Comparison of ENCODE assay signal across 14 cellular contexts in the genomic region with DNA sequence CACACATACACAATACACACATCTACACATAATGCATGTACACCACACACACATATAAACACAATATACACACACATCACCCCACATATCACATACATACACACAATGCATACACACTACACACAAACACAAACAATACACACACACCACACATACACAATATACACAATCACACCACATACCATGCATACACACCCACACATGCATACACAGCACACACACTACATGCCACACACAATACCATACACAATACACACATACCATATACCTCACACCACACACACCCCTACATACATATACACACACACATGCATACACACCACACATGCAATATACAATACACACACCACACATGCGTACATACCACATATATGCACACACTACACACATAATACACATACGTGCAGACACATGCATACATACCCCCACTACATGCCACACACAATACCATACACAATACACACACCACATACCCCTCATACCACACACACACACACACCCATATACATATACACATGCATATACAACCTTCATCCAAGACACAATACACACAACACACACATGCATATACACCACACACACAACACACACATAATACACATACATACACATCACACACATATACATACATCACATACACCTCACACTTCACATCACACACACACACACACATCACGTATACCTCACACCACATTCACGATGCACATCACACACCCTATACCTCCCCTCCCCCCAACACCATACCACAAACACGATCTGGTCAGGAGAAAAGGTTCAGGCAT. TPM values are rescaled to one million over a fixed set of nuclear protein-coding genes. Genes with fewer than 3 reads are reported as not detected.
A peak's percentile ranks its signal among the peaks of the same experiment; 100 is the strongest.
DNase-seq lines count a peak whose midpoint lies in the region; FAIRE-seq and TF ChIP-seq lines count a peak whose summit lies in the region.
"Had no signal": no experiment of that assay in that cellular context is flagged by ENCODE, and none has a peak within 500 bp of the region (broad histone marks: within the 10 kb centered on the region; RNA-seq: fewer than 3 reads in every experiment).

No MANE protein-coding gene starts in this region.

- H3K9me3 ChIP-seq in HEK293 (ENCODE audit: control insufficient read depth, insufficient read depth, low read depth, low read length) = no peaks in the 10 kb centered on the region
- H3K9me3 ChIP-seq in H1 (ENCODE audit: insufficient read depth in 2 of 2, low read depth in 1 of 2, low read length in 1 of 2) = peaks cover 0 to 6% of the 10 kb centered on the region in 2 experiments; a peak in 1 of 4 replicates
- peaks cover 2% of the 10 kb centered on the region for H3K9me3 ChIP-seq in trophoblast cell (ENCODE audit: insufficient read depth, low read depth, low read length)
- H3K9me3 ChIP-seq in prostate gland = no peaks in the 10 kb centered on the region

- H3K4me2 ChIP-seq in H1 (ENCODE audit: insufficient read depth in 1 of 2, low read depth in 2 of 2, low read length in 2 of 2) (no peak overlapping the region), trophoblast cell (ENCODE audit: low read length) (no peak overlapping the region)

- H3K36me3 ChIP-seq in HEK293 (ENCODE audit: control insufficient read depth in 2 of 2, insufficient read depth in 1 of 2, low read length in 2 of 2) (no peaks in the 10 kb centered on the region), H1 (ENCODE audit: control insufficient read depth in 2 of 4, insufficient read depth in 4 of 4, low read length in 3 of 4) (no peaks in the 10 kb centered on the region; a peak in 1 of 8 replicates), trophoblast cell (ENCODE audit: control insufficient read depth in 1 of 2, insufficient read depth in 2 of 2, low read length in 2 of 2) (no peaks in the 10 kb centered on the region), prostate gland (no peaks in the 10 kb centered on the region)

- H2BK20ac ChIP-seq in H1 (ENCODE audit: low read length) = no peak overlapping the region

- H3K4ac ChIP-seq in H1 (replicated peaks; ENCODE audit: insufficient read length, low read depth, low read length) (no peak overlapping the region), trophoblast cell (ENCODE audit: low read depth, low read length) (no peak overlapping the region)

- H3K14ac ChIP-seq in H1 (ENCODE audit: insufficient read length) (no peak overlapping the region), trophoblast cell (ENCODE audit: low read length) (no peak overlapping the region)

- no peak overlapping the region for H2BK120ac ChIP-seq in H1 (replicated peaks; ENCODE audit: low read depth, low read length)
- H2BK120ac ChIP-seq in trophoblast cell (ENCODE audit: insufficient read depth, low read length, poor library complexity) = no peak overlapping the region

- no peak overlapping the region for H4K5ac ChIP-seq in H1 (ENCODE audit: insufficient read length, low read depth, low read length)

- no peak overlapping the region for H4K8ac ChIP-seq in H1 (ENCODE audit: extremely low read depth, insufficient read depth, low read length)
- no peak overlapping the region for H4K8ac ChIP-seq in trophoblast cell (ENCODE audit: low read depth, low read length)

- no peak for TF ChIP-seq EP300 in H1 (IDR thresholded peaks at IDR 0.05; ENCODE audit: borderline replicate concordance in 1 of 2, low read depth in 2 of 2, low read length in 2 of 2)

- no peak overlapping the region for H2BK12ac ChIP-seq in H1 (ENCODE audit: low read depth, low read length)
- no peak overlapping the region for H2BK12ac ChIP-seq in trophoblast cell (ENCODE audit: low read length)

- H3K27me3 ChIP-seq in H1 (replicated peaks in 1 of 4; ENCODE audit: control insufficient read depth in 3 of 4, extremely low read depth in 1 of 4, insufficient read depth in 3 of 4, low read length in 3 of 4) (no peaks in the 10 kb centered on the region), trophoblast cell (ENCODE audit: insufficient read depth, low read length) (no peaks in the 10 kb centered on the region), prostate gland (replicated peaks; ENCODE audit: insufficient read depth) (no peaks in the 10 kb centered on the region)

- H2BK5ac ChIP-seq in H1 (ENCODE audit: low read depth, low read length) (no peak overlapping the region), trophoblast cell (ENCODE audit: low read depth, low read length, poor library complexity) (no peak overlapping the region)

- no peak overlapping the region for H4K12ac ChIP-seq in trophoblast cell (ENCODE audit: low read depth, low read length)

- no peak overlapping the region for H3K27ac ChIP-seq in HEK293 (ENCODE audit: extremely low read depth, low read depth, low read length)
- no peak overlapping the region for H3K27ac ChIP-seq in H1 (ENCODE audit: low read depth, low read length)
- no peak overlapping the region for H3K27ac ChIP-seq in trophoblast cell (ENCODE audit: low read depth, low read length)
- H3K27ac ChIP-seq in prostate gland = no peak overlapping the region

- no peaks in the 10 kb centered on the region for H3K79me2 ChIP-seq in H1 (ENCODE audit: control insufficient read depth in 1 of 2, insufficient read depth in 2 of 2, low read length in 2 of 2)
- no peaks in the 10 kb centered on the region for H3K79me2 ChIP-seq in trophoblast cell (ENCODE audit: control insufficient read depth, insufficient read depth, low read length, poor library complexity)

- H3K9ac ChIP-seq in H1 (replicated peaks in 1 of 4; ENCODE audit: extremely low read depth in 1 of 4, low read depth in 3 of 4, low read length in 3 of 4) = no peak overlapping the region
- H3K9ac ChIP-seq in trophoblast cell (ENCODE audit: low read length) = no peak overlapping the region

- WGBS in H1 (ENCODE audit: extremely low coverage in 1 of 2, insufficient coverage in 1 of 2, insufficient read length in 1 of 2, insufficient replicate concordance in 2 of 2, low coverage in 1 of 2, low lambda C conversion rate in 2 of 2, missing lambda C conversion rate in 1 of 2), 2 experiments = 88 to 100% methylated on average over 2 to 5 of the region's 5 CpGs
- WGBS in trophoblast cell (ENCODE audit: extremely low coverage, insufficient coverage, insufficient read length) = 100% methylated on average over 3 of the region's 5 CpGs
- 92% methylated on average over 5 of the region's 5 CpGs for WGBS in prostate gland

- no peak overlapping the region for H3K23ac ChIP-seq in H1 (ENCODE audit: insufficient read length)
- H3K23ac ChIP-seq in trophoblast cell (ENCODE audit: low read length) = peak overlapping the region; percentile 54

- H2AFZ ChIP-seq in H1 (ENCODE audit: low read length) = no peak overlapping the region
- no peak overlapping the region for H2AFZ ChIP-seq in trophoblast cell (ENCODE audit: insufficient read depth, low read length, poor library complexity)

- no peak overlapping the region for H2AK5ac ChIP-seq in H1 (ENCODE audit: low read depth, low read length)
- no peak overlapping the region for H2AK5ac ChIP-seq in trophoblast cell (ENCODE audit: low read length)

- H3K56ac ChIP-seq in H1 (replicated peaks; ENCODE audit: insufficient read length, low read depth, low read length) = peak overlapping the region; percentile 77

- H4K91ac ChIP-seq in H1 (replicated peaks; ENCODE audit: insufficient read length, low read length) = no peak overlapping the region
- no peak overlapping the region for H4K91ac ChIP-seq in trophoblast cell (ENCODE audit: low read depth, low read length)

- H3K79me1 ChIP-seq in H1 (ENCODE audit: low read depth, low read length) (peaks cover 5% of the 10 kb centered on the region; the same call in 1 of the 2 replicates), trophoblast cell (ENCODE audit: low read length) (no peaks in the 10 kb centered on the region)

- POLR2A ChIA-PET in HEK293 (lab: Yijun Ruan, JAX) = no interaction called here
- POLR2A ChIA-PET in H1 (lab: Charles Lee; ENCODE audit: partially characterized antibody) = no interaction called here

- no peak for TF ChIP-seq RAD21 in H1 (IDR thresholded peaks at IDR 0.05 in 1 of 2, conservative IDR thresholded peaks at IDR 0.05 in 1 of 2; ENCODE audit: low read depth in 2 of 2, low read length in 2 of 2)

- H3K4me1 ChIP-seq in HEK293 (ENCODE audit: control insufficient read depth, insufficient read depth, low read length) (no peaks in the 10 kb centered on the region), H1 (replicated peaks in 1 of 4; ENCODE audit: control insufficient read depth in 3 of 4, insufficient read depth in 4 of 4, low read length in 3 of 4) (no peaks in the 10 kb centered on the region), trophoblast cell (ENCODE audit: control insufficient read depth in 1 of 2, insufficient read depth in 2 of 2, low read length in 2 of 2) (no peaks in the 10 kb centered on the region), prostate gland (replicated peaks) (no peaks in the 10 kb centered on the region)

- H3K4me3 ChIP-seq in HEK293 (ENCODE audit: low read depth, low read length) (no peak overlapping the region), H1 (ENCODE audit: extremely low read depth in 1 of 4, insufficient read depth in 2 of 4, low read depth in 3 of 4, low read length in 4 of 4) (no peak overlapping the region), trophoblast cell (ENCODE audit: low read depth, low read length) (no peak overlapping the region), prostate gland (no peak overlapping the region)

- CTCF ChIA-PET in HEK293 (lab: Yijun Ruan, JAX) = no interaction called here
- CTCF ChIA-PET in H1 (lab: Charles Lee; ENCODE audit: partially characterized antibody) = no interaction called here

- no peak overlapping the region for H2BK15ac ChIP-seq in H1 (ENCODE audit: low read length)

- FAIRE-seq in D721Med (lab: Jason Lieb, UNC) = peak; percentile 25
- FAIRE-seq in H1 (lab: Jason Lieb, UNC) = no peak
- FAIRE-seq in frontal cortex (lab: Jason Lieb, UNC) = no peak
- FAIRE-seq: A204.1 had no signal

- TF ChIP-seq POLR2A in H1 (IDR thresholded peaks at IDR 0.05; ENCODE audit: control extremely low read depth in 1 of 2, low read depth in 2 of 2, low read length in 2 of 2) (no peak), prostate gland (IDR thresholded peaks at IDR 0.05) (no peak)

- H3K18ac ChIP-seq in H1 (ENCODE audit: extremely low read depth, low read length) = no peak overlapping the region
- no peak overlapping the region for H3K18ac ChIP-seq in trophoblast cell (ENCODE audit: low read length)

- H3K23me2 ChIP-seq in H1 (ENCODE audit: low read depth, low read length) = peaks cover 14% of the 10 kb centered on the region

- peaks cover 3 to 13% of the 10 kb centered on the region in 2 experiments for H4K20me1 ChIP-seq in H1 (replicated peaks in 1 of 2; ENCODE audit: control insufficient read depth in 1 of 2, insufficient read depth in 2 of 2, low read length in 2 of 2)

- DNase-seq in D721Med (ENCODE audit: insufficient read length, low spot score) = no peak
- DNase-seq in H1 (ENCODE audit: low read depth in 1 of 2, low spot score in 2 of 2) = no peak
- DNase-seq in trophoblast cell = no peak
- DNase-seq in stimulated activated naive CD4-positive, alpha-beta T cell (lab: John Stamatoyannopoulos, UW) = no peak
- no peak for DNase-seq in prostate gland (ENCODE audit: low spot score)
- DNase-seq in frontal cortex (ENCODE audit: low spot score in 2 of 2) = no peak
- DNase-seq: C1 segment of cervical spinal cord; CD4-positive, alpha-beta T cell; DMS153; DMS79 treated with DMSO at 0.1 percent for 48 hours; EL; GDM1 had no signal

- intact Hi-C loops in prostate gland (cut with DNase I) = no loop called here

- TF ChIP-seq CTCF in D721Med (IDR thresholded peaks at IDR 0.05; ENCODE audit: insufficient read depth, missing control alignments) = no peak
- no peak for TF ChIP-seq CTCF in HEK293 (tag by site-specific recombination; IDR thresholded peaks at IDR 0.05)
- TF ChIP-seq CTCF in H1 (IDR thresholded peaks at IDR 0.05; ENCODE audit: control extremely low read depth in 1 of 3, insufficient read depth in 1 of 3, low read depth in 1 of 3, low read length in 3 of 3) = no peak
- no peak for TF ChIP-seq CTCF in prostate gland (IDR thresholded peaks at IDR 0.05)

RNA-seq across cellular contexts. Expression of a gene that starts 34.0 kb away (rescaled TPM):
- total RNA-seq in H1 (2021; fragmentation: NEBNext Ultra II Directional; extraction: Animal tissue kit (Norgen Biotek cat#: 25700)) = 139 and 141 TPM in 2 replicates
- polyA plus RNA-seq in H1 (2011; rRNA removed) = 50.5 and 80.9 TPM in 2 replicates
- 129 TPM for polyA plus RNA-seq in H1 (2011; cell fraction: cytosol; rRNA removed)
- polyA plus RNA-seq in H1 (2011; cell fraction: nucleus; rRNA removed) = 26.6 TPM
- 157 to 237 TPM (median 169 TPM) in 4 replicates for polyA plus RNA-seq in H1 (2012, experiment 1 of 2)
- 17.2 TPM for polyA plus RNA-seq in H1 (2012, experiment 2 of 2)
- polyA plus RNA-seq in H1 (2013, experiment 1 of 2) = 117 TPM
- 113 TPM for polyA plus RNA-seq in H1 (2013, experiment 2 of 2)
- 72.9 and 101 TPM in 2 replicates for polyA minus RNA-seq in H1 (2011; rRNA and poly(A)+ RNA removed)
- polyA minus RNA-seq in H1 (2011; cell fraction: cytosol; rRNA and poly(A)+ RNA removed) = 52.1 TPM
- polyA minus RNA-seq in H1 (2011; cell fraction: nucleus; rRNA and poly(A)+ RNA removed) = 45.0 TPM
- 229 and 230 TPM in 2 replicates for polyA plus RNA-seq in trophoblast cell (2013)
- total RNA-seq in prostate gland (100 to 1,000 TPM in 1 of 2 donors, 10 to 100 TPM in 1; 62.0 to 102 TPM), frontal cortex (95.0 TPM)

RNA-seq across cellular contexts. Expression of a gene that starts 36.9 kb away (rescaled TPM):
- 42.2 and 44.2 TPM in 2 replicates for total RNA-seq in H1 (2021; fragmentation: NEBNext Ultra II Directional; extraction: Animal tissue kit (Norgen Biotek cat#: 25700))
- 5.8 and 9.8 TPM in 2 replicates for polyA plus RNA-seq in H1 (2011; rRNA removed)
- 15.4 TPM for polyA plus RNA-seq in H1 (2011; cell fraction: cytosol; rRNA removed)
- 14.1 TPM for polyA plus RNA-seq in H1 (2011; cell fraction: nucleus; rRNA removed)
- polyA plus RNA-seq in H1 (2012, experiment 1 of 2) = 30.4 to 45.7 TPM (median 32.2 TPM) in 4 replicates
- polyA plus RNA-seq in H1 (2012, experiment 2 of 2) = 3.4 TPM
- polyA plus RNA-seq in H1 (2013, experiment 1 of 2) = 67.7 TPM
- polyA plus RNA-seq in H1 (2013, experiment 2 of 2) = 66.6 TPM
- polyA minus RNA-seq in H1 (2011; rRNA and poly(A)+ RNA removed) = 6.1 and 8.8 TPM in 2 replicates
- 7.6 TPM for polyA minus RNA-seq in H1 (2011; cell fraction: cytosol; rRNA and poly(A)+ RNA removed)
- 34.7 TPM for polyA minus RNA-seq in H1 (2011; cell fraction: nucleus; rRNA and poly(A)+ RNA removed)
- 46.5 and 49.6 TPM in 2 replicates for polyA plus RNA-seq in trophoblast cell (2013)
- total RNA-seq in prostate gland (10 to 100 TPM; 12.3 to 17.5 TPM), frontal cortex (14.7 TPM)
